ENCODE assay signal across 1 cellular context in genomic region chr14:76595266-76595665, GRCh38.
TF ChIP-seq lines count a peak whose summit lies in the region.

No MANE protein-coding gene starts in this region.

TF ChIP-seq in GM12878, 131 proteins besides CTCF, POLR2A, EP300 and RAD21 (continued from another document):
- TF ChIP-seq CUX1 (IDR thresholded peaks at IDR 0.05; ENCODE audit: insufficient replicate concordance, low read depth, low read length) (no peak), MEF2B (IDR thresholded peaks at IDR 0.05; ENCODE audit: partially characterized antibody, poor library complexity, severe bottlenecking) (peak; percentile 56), SPI1 (IDR thresholded peaks at IDR 0.05; ENCODE audit: borderline replicate concordance, insufficient read depth, low read depth, low read length) (no peak), LARP7 (IDR thresholded peaks at IDR 0.05) (no peak), JUND (IDR thresholded peaks at IDR 0.05; ENCODE audit: low read depth, low read length) (no peak), MXI1 (IDR thresholded peaks at IDR 0.05; ENCODE audit: low read depth, low read length) (no peak), SKIL (IDR thresholded peaks at IDR 0.05; ENCODE audit: low read depth, poor library complexity, severe bottlenecking) (no peak), SIN3A (IDR thresholded peaks at IDR 0.05; ENCODE audit: low read depth, low read length) (no peak), RUNX3 (IDR thresholded peaks at IDR 0.05; ENCODE audit: low read length) (peak; percentile 19; the same call in 1 of the 2 replicates), MEF2A (IDR thresholded peaks at IDR 0.05; ENCODE audit: insufficient read depth, low read depth, low read length) (no peak), BHLHE40 (IDR thresholded peaks at IDR 0.05; ENCODE audit: borderline replicate concordance in 1 of 2, low read depth in 2 of 2, low read length in 1 of 2) (peak; percentile 19 to 54; a peak in 1 of 4 replicates), BMI1 (IDR thresholded peaks at IDR 0.05; ENCODE audit: borderline replicate concordance) (peak; percentile 43; the same call in 1 of the 2 replicates), RB1 (IDR thresholded peaks at IDR 0.05; ENCODE audit: borderline replicate concordance) (no peak), ZNF217 (IDR thresholded peaks at IDR 0.05) (no peak), HSF1 (IDR thresholded peaks at IDR 0.05; ENCODE audit: low read depth, low read length) (no peak), E2F4 (IDR thresholded peaks at IDR 0.05; ENCODE audit: low read depth, low read length) (no peak), ZNF622 (IDR thresholded peaks at IDR 0.05) (no peak), ELK1 (IDR thresholded peaks at IDR 0.05; ENCODE audit: low read depth, low read length) (no peak), RAD51 (IDR thresholded peaks at IDR 0.05) (peak; percentile 70; the same call in 1 of the 2 replicates), IKZF1 (conservative IDR thresholded peaks at IDR 0.05) (0 out of 2 replicates have a peak, but pooled peaks have one; percentile 15), ZNF274 (IDR thresholded peaks at IDR 0.05; ENCODE audit: insufficient read depth, insufficient read length) (no peak), DPF2 (IDR thresholded peaks at IDR 0.05) (0 out of 2 replicates have a peak, but pooled peaks have one; percentile 33), USF2 (IDR thresholded peaks at IDR 0.05; ENCODE audit: borderline replicate concordance, low read depth, low read length) (no peak), BCL3 (IDR thresholded peaks at IDR 0.05; ENCODE audit: borderline replicate concordance, insufficient read depth, low read depth, low read length, poor library complexity, severe bottlenecking) (no peak)
TF ChIP-seq in GM12878: peak in this region for 11.
